30 cellular contexts compared by ENCODE assay signal in genomic region chr5:27524515-27524914, GRCh38.
"Had no signal": no experiment of that assay in that cellular context is flagged by ENCODE, and none has a peak within 500 bp of the region (broad histone marks: within the 10 kb centered on the region; RNA-seq: fewer than 3 reads in every experiment).

No MANE protein-coding gene starts in this region.

- H3K27ac ChIP-seq: ascending aorta, breast epithelium, cardiac muscle cell, coronary artery, dorsolateral prefrontal cortex, epithelial cell of prostate, esophagus squamous epithelium, heart left ventricle, VCaP had no signal

- DNase-seq: activated B cell treated with CpG ODN at 0.5 μM for 24 hours; activated CD4-positive, alpha-beta memory T cell treated with anti-CD3 and anti-CD28 coated beads, Interleukin-2, amount 10 ng/mL, durations not matched to agents 7 days and 5 days; activated CD4-positive, alpha-beta T cell treated with anti-CD3 and anti-CD28 coated beads for 48 hours; activated CD4-positive, alpha-beta T cell treated with anti-CD3 and anti-CD28 coated beads, Interleukin-2, amount 50 U/mL, for 1 hour; activated CD8-positive, alpha-beta memory T cell treated with anti-CD3 and anti-CD28 coated beads, Interleukin-2, amount 50 U/mL, for 48 hours; activated gamma-delta T cell; activated naive CD4-positive, alpha-beta T cell; activated naive CD4-positive, alpha-beta T cell treated with anti-CD3 and anti-CD28 coated beads, Interleukin-2, amount 10 ng/mL, durations not matched to agents 7 days and 5 days; activated naive CD8-positive, alpha-beta T cell treated with anti-CD3 and anti-CD28 coated beads, Interleukin-2, amount 10 ng/mL, durations not matched to agents 7 days and 5 days; activated T-cell treated with anti-CD3 and anti-CD28 coated beads for 4 hours; activated T-cell treated with anti-CD3 and anti-CD28 coated beads, Interleukin-2, amount 50 U/mL, for 24 hours; activated T-cell treated with anti-CD3 and anti-CD28 coated beads, Interleukin-2, amount 50 U/mL, for 72 hours; central memory CD4-positive, alpha-beta T cell; cerebellar nuclear complex; dorsolateral prefrontal cortex; effector memory CD4-positive, alpha-beta T cell; endodermal cell; esophagus squamous epithelium; foreskin melanocyte; glutamatergic neuron; heart left ventricle; T-helper 2 cell had no signal

- H3K4me3 ChIP-seq: ascending aorta, breast epithelium, cardiac muscle cell, coronary artery, dorsolateral prefrontal cortex, esophagus squamous epithelium, heart left ventricle had no signal

- H3K9me3 ChIP-seq: ascending aorta, breast epithelium had no signal

- ATAC-seq: activated CD4-positive, CD25-positive, alpha-beta regulatory T cell treated with anti-CD3 and anti-CD28 coated beads, Interleukin-2, amount 50 U/mL, for 24 hours; activated naive CD4-positive, alpha-beta T cell treated with anti-CD3 and anti-CD28 coated beads, Interleukin-2, amount 50 U/mL, for 72 hours; activated T-cell treated with anti-CD3 and anti-CD28 coated beads, Interleukin-2, amount 50 U/mL, for 72 hours; heart left ventricle had no signal

- H3K36me3 ChIP-seq: ascending aorta, breast epithelium, cardiac muscle cell, esophagus squamous epithelium, heart left ventricle had no signal

- H3K4me1 ChIP-seq: ascending aorta, breast epithelium, esophagus squamous epithelium, heart left ventricle had no signal
